31 cellular contexts compared by ENCODE assay signal in genomic region chr6:5837323-5837722, GRCh38.
"Had no signal": no experiment of that assay in that cellular context is flagged by ENCODE, and none has a peak within 500 bp of the region (broad histone marks: within the 10 kb centered on the region; RNA-seq: fewer than 3 reads in every experiment).

No MANE protein-coding gene starts in this region.

- H3K27me3 ChIP-seq: pancreas, right atrium auricular region, right lobe of liver, sigmoid colon, suprapubic skin, testis, tibial artery, transverse colon, upper lobe of right lung, uterus had no signal

- H3K27ac ChIP-seq: neutrophil, pancreas, prostate gland, right atrium auricular region, right lobe of liver, sigmoid colon, suprapubic skin, testis, tibial artery, transverse colon, upper lobe of right lung, uterus had no signal

- ATAC-seq: naive thymus-derived CD8-positive, alpha-beta T cell; natural killer cell treated with Interleukin-12 subunit alpha and Interleukin-12 subunit beta and Interleukin-15 and Interleukin-18, amount 100 ng/mL, for 72 hours; pancreas; right lobe of liver; stimulated activated memory B cell treated with anti-CD40 and anti-IgM and Interleukin-4, amounts not matched to agents 10 μg/mL and 1 μg/mL and 100 μg/mL, for 72 hours; stimulated activated naive CD8-positive, alpha-beta T cell treated with anti-CD3 and anti-CD28 coated beads, Interleukin-15, amount 100 ng/mL, for 72 hours; stimulated activated naive CD8-positive, alpha-beta T cell treated with anti-CD3 and anti-CD28 coated beads, Interleukin-15, Interleukin-2, amounts not matched to agents 100 U/mL and 50 U/mL, for 24 hours; upper lobe of right lung had no signal

- H3K27me3 Mint-ChIP-seq: naive thymus-derived CD8-positive, alpha-beta T cell; natural killer cell treated with Interleukin-12 subunit alpha and Interleukin-12 subunit beta and Interleukin-15 and Interleukin-18, amount 100 ng/mL, for 72 hours; stimulated activated naive CD8-positive, alpha-beta T cell treated with anti-CD3 and anti-CD28 coated beads, Interleukin-15, amount 100 ng/mL, for 72 hours had no signal

- H3K4me3 Mint-ChIP-seq: naive thymus-derived CD8-positive, alpha-beta T cell; natural killer cell treated with Interleukin-12 subunit alpha and Interleukin-12 subunit beta and Interleukin-15 and Interleukin-18, amount 100 ng/mL, for 72 hours; nephron progenitor cell; neural crest cell; stimulated activated memory B cell treated with anti-CD40 and anti-IgM and Interleukin-4, amounts not matched to agents 10 μg/mL and 1 μg/mL and 100 μg/mL, for 72 hours; stimulated activated naive CD8-positive, alpha-beta T cell treated with anti-CD3 and anti-CD28 coated beads, Interleukin-15, amount 100 ng/mL, for 72 hours; type B pancreatic cell had no signal

- H3K9me3 ChIP-seq: neutrophil, pancreas, prostate gland, right atrium auricular region, right lobe of liver, sigmoid colon, suprapubic skin, testis, tibial artery, transverse colon, upper lobe of right lung, uterus had no signal

- H3K36me3 ChIP-seq: neutrophil, pancreas, prostate gland, right atrium auricular region, right lobe of liver, sigmoid colon, suprapubic skin, tibial artery, transverse colon, upper lobe of right lung, uterus had no signal

- H3K27ac Mint-ChIP-seq: naive B cell; nephron progenitor cell; stimulated activated memory B cell treated with anti-CD40 and anti-IgM and Interleukin-4, amounts not matched to agents 10 μg/mL and 1 μg/mL and 100 μg/mL, for 72 hours; stimulated activated naive CD8-positive, alpha-beta T cell treated with anti-CD3 and anti-CD28 coated beads, Interleukin-15, amount 100 ng/mL, for 72 hours; type B pancreatic cell had no signal

- H3K4me1 ChIP-seq: pancreas, prostate gland, right atrium auricular region, right lobe of liver, sigmoid colon, suprapubic skin, testis, tibial artery, transverse colon, upper lobe of right lung, uterus had no signal

- H3K4me3 ChIP-seq: pancreas, prostate gland, right atrium auricular region, right lobe of liver, sigmoid colon, suprapubic skin, testis, tibial artery, transverse colon, upper lobe of right lung, uterus had no signal

- H3K9me3 Mint-ChIP-seq: natural killer cell treated with Interleukin-12 subunit alpha and Interleukin-12 subunit beta and Interleukin-15 and Interleukin-18, amount 100 ng/mL, for 72 hours; stimulated activated memory B cell treated with anti-CD40 and anti-IgM and Interleukin-4, amounts not matched to agents 10 μg/mL and 1 μg/mL and 100 μg/mL, for 72 hours; stimulated activated naive CD8-positive, alpha-beta T cell treated with anti-CD3 and anti-CD28 coated beads, Interleukin-15, amount 100 ng/mL, for 72 hours; type B pancreatic cell had no signal

- H3K36me3 Mint-ChIP-seq: naive B cell; natural killer cell treated with Interleukin-12 subunit alpha and Interleukin-12 subunit beta and Interleukin-15 and Interleukin-18, amount 100 ng/mL, for 72 hours; stimulated activated memory B cell treated with anti-CD40 and anti-IgM and Interleukin-4, amounts not matched to agents 10 μg/mL and 1 μg/mL and 100 μg/mL, for 72 hours; type B pancreatic cell had no signal

- DNase-seq: naive B cell; naive thymus-derived CD8-positive, alpha-beta T cell; nephron progenitor cell; nucleus accumbens; pancreas; retina; right lobe of liver; sigmoid colon; small intestine; stimulated activated CD4-positive, alpha-beta T cell treated with anti-CD3 and anti-CD28 coated beads, Interleukin-12 subunit alpha, Interleukin-12 subunit beta, amount 100 ng/mL, for 4 hours; stimulated activated CD4-positive, alpha-beta T cell treated with anti-CD3 and anti-CD28 coated beads, Interleukin-1b, Interleukin-23, amount 100 ng/mL, for 48 hours; stimulated activated CD4-positive, alpha-beta T cell treated with anti-CD3 and anti-CD28 coated beads, Interleukin-4, amount 100 ng/mL, for 1 hour; stimulated activated CD4-positive, alpha-beta T cell treated with anti-CD3 and anti-CD28 coated beads, Interleukin-4, amount 100 ng/mL, for 4 hours; stimulated activated CD8-positive, alpha-beta memory T cell treated with anti-CD3 and anti-CD28 coated beads, Interleukin-4, amount 100 ng/mL, for 48 hours; stimulated activated naive CD4-positive, alpha-beta T cell; stimulated activated naive CD8-positive, alpha-beta T cell treated with anti-CD3 and anti-CD28 coated beads, Interleukin-15, amount 100 ng/mL, for 72 hours; stimulated activated naive CD8-positive, alpha-beta T cell treated with anti-CD3 and anti-CD28 coated beads, Interleukin-15, Interleukin-2, amounts not matched to agents 100 U/mL and 50 U/mL, for 24 hours; substantia nigra; testis; tibial artery; transverse colon; upper lobe of right lung; uterus had no signal
